16 cellular contexts compared by ENCODE assay signal in the genomic region with DNA sequence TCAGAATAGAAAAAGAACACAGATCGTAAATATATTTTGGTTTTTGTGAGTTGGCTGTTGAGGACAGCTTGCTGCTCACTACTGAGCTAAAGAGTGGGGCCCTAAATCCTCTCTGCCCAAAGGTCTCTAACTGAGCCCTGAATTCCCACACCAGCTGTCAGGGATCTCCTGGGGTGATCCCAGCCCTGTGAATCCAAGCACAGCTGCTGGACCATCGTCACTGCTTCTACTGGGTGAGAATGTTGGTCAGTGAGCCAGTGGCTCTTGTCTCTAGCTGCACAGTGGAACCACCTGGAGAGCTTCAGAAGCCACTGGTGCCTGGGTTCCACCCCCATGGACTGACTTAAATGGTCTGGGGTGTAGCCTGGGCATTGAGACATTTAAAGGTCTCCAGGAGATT. TPM values are rescaled to one million over a fixed set of nuclear protein-coding genes. Genes with fewer than 3 reads are reported as not detected.
A peak's percentile ranks its signal among the peaks of the same experiment; 100 is the strongest.
DNase-seq lines count a peak whose midpoint lies in the region; ATAC-seq and TF ChIP-seq lines count a peak whose summit lies in the region.
"Had no signal": no experiment of that assay in that cellular context is flagged by ENCODE, and none has a peak within 500 bp of the region (broad histone marks: within the 10 kb centered on the region; RNA-seq: fewer than 3 reads in every experiment).

No MANE protein-coding gene starts in this region.

- H3K79me2 ChIP-seq in trophoblast cell (ENCODE audit: control insufficient read depth, insufficient read depth, low read length, poor library complexity), result no peaks in the 10 kb centered on the region

- H3K36me3 ChIP-seq in trophoblast cell (ENCODE audit: control insufficient read depth in 1 of 2, insufficient read depth in 2 of 2, low read length in 2 of 2), result peaks cover 5 to 13% of the 10 kb centered on the region in 2 experiments
- H3K36me3 ChIP-seq in uterus, result no peaks in the 10 kb centered on the region

- H3K4me1 ChIP-seq in trophoblast cell (ENCODE audit: control insufficient read depth in 1 of 2, insufficient read depth in 2 of 2, low read length in 2 of 2), result peaks cover 2 to 3% of the 10 kb centered on the region in 2 experiments
- H3K4me1 ChIP-seq in uterus, result no peaks in the 10 kb centered on the region
- H3K4me1 ChIP-seq: A549 had no signal

- H4K12ac ChIP-seq in trophoblast cell (ENCODE audit: low read depth, low read length), result no peak overlapping the region

- H2AK5ac ChIP-seq in trophoblast cell (ENCODE audit: low read length), result no peak overlapping the region

- peak; percentile 47 for ATAC-seq in Right ventricle myocardium inferior
- peak; percentile 38 to 53 for ATAC-seq in left cardiac atrium
- ATAC-seq: A549 had no signal

- no peak overlapping the region for H2BK120ac ChIP-seq in trophoblast cell (ENCODE audit: insufficient read depth, low read length, poor library complexity)

- TF ChIP-seq CTCF in uterus (IDR thresholded peaks at IDR 0.05), result no peak

- intact Hi-C loops in Right ventricle myocardium inferior (cut with DNase I), result no loop called here
- intact Hi-C loops in cardiac septum (cut with DNase I), result no loop called here
- intact Hi-C loops in left cardiac atrium (cut with DNase I), result loop anchor here in 1 of 2 donors (5.0 kb wide), 1 partner anchor 89 kb away; a partner anchor contains a TSS
- intact Hi-C loops in uterus (cut with DNase I; ENCODE audit: low total_unique reads), result no loop called here

- peak overlapping the region; percentile 51 for H4K8ac ChIP-seq in trophoblast cell (ENCODE audit: low read depth, low read length)

- H3K79me1 ChIP-seq in trophoblast cell (ENCODE audit: low read length), result no peaks in the 10 kb centered on the region

- H3K9ac ChIP-seq in trophoblast cell (ENCODE audit: low read length), result no peak overlapping the region

- DNase-seq in Right ventricle myocardium inferior (ENCODE audit: missing footprints) (no peak), cardiac septum (ENCODE audit: low spot score) (no peak), left cardiac atrium (no peak), trophoblast cell (no peak), uterus (no peak), T-helper 1 cell (no peak), NCI-H1436 treated with DMSO at 0.1 percent for 48 hours (lab: John Stamatoyannopoulos, UW) (no peak), OCI-M1 (lab: John Stamatoyannopoulos, UW) (no peak)
- DNase-seq: activated gamma-delta T cell, COR-L47, dermis blood vessel endothelial cell, kidney, NCI-H1417, NCI-H69, SIG-M5 had no signal

- no peak overlapping the region for H3K4me2 ChIP-seq in trophoblast cell (ENCODE audit: low read length)
- H3K4me2 ChIP-seq: A549 had no signal

- H3K23ac ChIP-seq in trophoblast cell (ENCODE audit: low read length), result no peak overlapping the region

- no peak overlapping the region for H2AFZ ChIP-seq in trophoblast cell (ENCODE audit: insufficient read depth, low read length, poor library complexity)

- no peak overlapping the region for H3K4me3 ChIP-seq in trophoblast cell (ENCODE audit: low read depth, low read length)
- no peak overlapping the region for H3K4me3 ChIP-seq in uterus
- H3K4me3 ChIP-seq: A549 had no signal

- H4K91ac ChIP-seq in trophoblast cell (ENCODE audit: low read depth, low read length), result no peak overlapping the region

- no peak overlapping the region for H2BK12ac ChIP-seq in trophoblast cell (ENCODE audit: low read length)

- H3K9me3 ChIP-seq in trophoblast cell (ENCODE audit: insufficient read depth, low read depth, low read length) (no peaks in the 10 kb centered on the region), uterus (no peaks in the 10 kb centered on the region)
- H3K9me3 ChIP-seq: A549 had no signal

- no peak overlapping the region for H3K4ac ChIP-seq in trophoblast cell (ENCODE audit: low read depth, low read length)

- no peak overlapping the region for H2BK5ac ChIP-seq in trophoblast cell (ENCODE audit: low read depth, low read length, poor library complexity)

- H3K27ac ChIP-seq in trophoblast cell (ENCODE audit: low read depth, low read length) (no peak overlapping the region), uterus (peak overlapping the region; percentile 55 to 60)
- H3K27ac ChIP-seq: A549 had no signal

- H3K27me3 ChIP-seq in trophoblast cell (ENCODE audit: insufficient read depth, low read length) (no peaks in the 10 kb centered on the region), uterus (no peaks in the 10 kb centered on the region)

- no peak for TF ChIP-seq POLR2A in uterus (IDR thresholded peaks at IDR 0.05)

- no peak overlapping the region for H3K14ac ChIP-seq in trophoblast cell (ENCODE audit: low read length)

- no CpG with 5 or more reads among the region's 2 CpGs for WGBS in trophoblast cell (ENCODE audit: extremely low coverage, insufficient coverage, insufficient read length)

- H3K18ac ChIP-seq in trophoblast cell (ENCODE audit: low read length), result no peak overlapping the region

RNA-seq across cellular contexts. Expression of a gene that starts 58.5 kb away (rescaled TPM):
- total RNA-seq in Right ventricle myocardium inferior (55.5 TPM), cardiac septum (52.3 TPM), left cardiac atrium (10 to 100 TPM; 31.0 to 46.9 TPM), uterus (10 to 100 TPM in 2 of 4 donors, 1 to 10 TPM in 2; 1.8 to 29.4 (median 7.0) TPM)
- 12.8 and 13.8 TPM in 2 replicates for polyA plus RNA-seq in trophoblast cell (2013)
